Comparison of ENCODE assay signal across 1 cellular context in genomic region chr22:37544955-37545702, GRCh38.
TF ChIP-seq lines count a peak whose summit lies in the region.

No MANE protein-coding gene starts in this region.

TF ChIP-seq in K562, 482 proteins besides CTCF, POLR2A, EP300 and RAD21 (continued from another document and continues in another):
- TF ChIP-seq YY1 (IDR thresholded peaks at IDR 0.05; ENCODE audit: borderline replicate concordance in 1 of 3, control insufficient read depth in 1 of 3, extremely low read depth in 1 of 3, insufficient read depth in 3 of 3, insufficient read length in 1 of 3, insufficient replicate concordance in 2 of 3, low read depth in 1 of 3, low read length in 2 of 3) = no peak
- no peak for TF ChIP-seq RNF219 (CRISPR knock-in tag; IDR thresholded peaks at IDR 0.05)
- TF ChIP-seq MBD1 (CRISPR knock-in tag; IDR thresholded peaks at IDR 0.05) = no peak
- TF ChIP-seq CGGBP1 (CRISPR knock-in tag; IDR thresholded peaks at IDR 0.05) = no peak
- no peak for TF ChIP-seq KAT7 (CRISPR knock-in tag; IDR thresholded peaks at IDR 0.05; ENCODE audit: borderline replicate concordance)
- no peak for TF ChIP-seq BACH1 (tag; IDR thresholded peaks at IDR 0.05)
- no peak for TF ChIP-seq TOE1 (IDR thresholded peaks at IDR 0.05; ENCODE audit: borderline replicate concordance)
- TF ChIP-seq TOE1 (CRISPR knock-in tag; IDR thresholded peaks at IDR 0.05; ENCODE audit: borderline replicate concordance, low read depth) = no peak
- TF ChIP-seq ATF3 (IDR thresholded peaks at IDR 0.05) = peak; percentile 95
- TF ChIP-seq ATF3 (CRISPR knock-in tag; conservative IDR thresholded peaks at IDR 0.05) = no peak
- no peak for TF ChIP-seq DDX20 (tag; IDR thresholded peaks at IDR 0.05; ENCODE audit: low read depth)
- no peak for TF ChIP-seq CEBPZ (IDR thresholded peaks at IDR 0.05; ENCODE audit: borderline replicate concordance, low read depth, low read length)
- no peak for TF ChIP-seq AFF4 (CRISPR knock-in tag; IDR thresholded peaks at IDR 0.05)
- TF ChIP-seq PCBP2 (IDR thresholded peaks at IDR 0.05; ENCODE audit: low read depth, low read length, poor library complexity, severe bottlenecking) = no peak
- no peak for TF ChIP-seq STAT5A (IDR thresholded peaks at IDR 0.05; ENCODE audit: borderline replicate concordance, low read length)
- no peak for TF ChIP-seq ZNF263 (CRISPR knock-in tag; IDR thresholded peaks at IDR 0.05; ENCODE audit: borderline replicate concordance)
- TF ChIP-seq GTF3C2 (IDR thresholded peaks at IDR 0.05; ENCODE audit: borderline replicate concordance, extremely low read depth, insufficient read length) = no peak
- TF ChIP-seq HMG20B (CRISPR knock-in tag; IDR thresholded peaks at IDR 0.05) = no peak
- no peak for TF ChIP-seq KAT8 (IDR thresholded peaks at IDR 0.05; ENCODE audit: low read depth)
- no peak for TF ChIP-seq TAF1 (IDR thresholded peaks at IDR 0.05; ENCODE audit: control insufficient read depth, extremely low read depth, insufficient read depth, low read length, severe bottlenecking)
- TF ChIP-seq ZNF175 (CRISPR knock-in tag; IDR thresholded peaks at IDR 0.05; ENCODE audit: low read depth) = no peak
- no peak for TF ChIP-seq MBD2 (IDR thresholded peaks at IDR 0.05; ENCODE audit: borderline replicate concordance, low read depth)
- TF ChIP-seq RFX7 (CRISPR knock-in tag; IDR thresholded peaks at IDR 0.05) = no peak
- TF ChIP-seq SMARCE1 (IDR thresholded peaks at IDR 0.05) = no peak
- no peak for TF ChIP-seq NFRKB (IDR thresholded peaks at IDR 0.05; ENCODE audit: low read depth)
- peak; percentile 55; the same call in 1 of the 2 replicates for TF ChIP-seq DEAF1 (CRISPR knock-in tag; IDR thresholded peaks at IDR 0.05)
- no peak for TF ChIP-seq NELFE (IDR thresholded peaks at IDR 0.05; ENCODE audit: insufficient read depth, insufficient read length)
- TF ChIP-seq SMARCA5 (IDR thresholded peaks at IDR 0.05) = peak; percentile 77
- no peak for TF ChIP-seq NCOA6 (IDR thresholded peaks at IDR 0.05)
- no peak for TF ChIP-seq ZNF398 (CRISPR knock-in tag; IDR thresholded peaks at IDR 0.05)
- peak; percentile 28; the same call in 1 of the 2 replicates for TF ChIP-seq CTBP1 (IDR thresholded peaks at IDR 0.05; ENCODE audit: borderline replicate concordance)
- TF ChIP-seq MNT (conservative IDR thresholded peaks at IDR 0.05) = no peak
